26 cellular contexts compared by ENCODE assay signal in genomic region chr10:130025811-130026510, GRCh38.
"Had no signal": no experiment of that assay in that cellular context is flagged by ENCODE, and none has a peak within 500 bp of the region (broad histone marks: within the 10 kb centered on the region; RNA-seq: fewer than 3 reads in every experiment).

No MANE protein-coding gene starts in this region.

- H3K27ac ChIP-seq: body of pancreas, esophagus muscularis mucosa, lower lobe of right lung, testis had no signal

- DNase-seq: activated B cell treated with CpG ODN at 0.5 μM for 24 hours; activated CD4-positive, alpha-beta T cell treated with anti-CD3 and anti-CD28 coated beads for 36 hours; activated CD8-positive, alpha-beta memory T cell treated with anti-CD3 and anti-CD28 coated beads, Interleukin-2, amount 10 ng/mL, durations not matched to agents 7 days and 5 days; activated CD8-positive, alpha-beta T cell treated with anti-CD3 and anti-CD28 coated beads, Interleukin-2, amount 10 ng/mL, durations not matched to agents 7 days and 5 days; activated naive CD4-positive, alpha-beta T cell treated with Interleukin-2 at 50 U/mL for 16 hours; activated T-cell treated with anti-CD3 and anti-CD28 coated beads, Interleukin-2, amount 50 U/mL, for 48 hours; anterior cingulate cortex; dermis blood vessel endothelial cell; effector CD4-positive, alpha-beta T cell; foreskin melanocyte; immature natural killer cell; lower lobe of right lung; mesendoderm; mucosa of descending colon; naive B cell; occipital lobe; right cardiac atrium; stimulated activated CD4-positive, alpha-beta T cell treated with anti-CD3 and anti-CD28 coated beads, Interleukin-12 subunit alpha, Interleukin-12 subunit beta, amount 100 ng/mL, for 4 hours; stimulated activated CD4-positive, alpha-beta T cell treated with anti-CD3 and anti-CD28 coated beads, Interleukin-4, amount 100 ng/mL, for 1 hour; stimulated activated naive CD8-positive, alpha-beta T cell treated with anti-CD3 and anti-CD28 coated beads, Interleukin-15, Interleukin-2, amounts not matched to agents 100 U/mL and 50 U/mL, for 24 hours; T-helper 1 cell; testis; trophoblast cell had no signal

- H3K36me3 ChIP-seq: esophagus muscularis mucosa, lower lobe of right lung had no signal

- ATAC-seq: activated CD4-positive, alpha-beta T cell treated with anti-CD3 and anti-CD28 coated beads for 36 hours; activated CD8-positive, alpha-beta memory T cell treated with anti-CD3 and anti-CD28 coated beads, Interleukin-2, amount 10 ng/mL, durations not matched to agents 7 days and 5 days; activated CD8-positive, alpha-beta T cell treated with anti-CD3 and anti-CD28 coated beads, Interleukin-2, amount 10 ng/mL, durations not matched to agents 7 days and 5 days; body of pancreas; left lobe of liver; lower lobe of right lung; mucosa of descending colon; right cardiac atrium; stimulated activated naive CD8-positive, alpha-beta T cell treated with anti-CD3 and anti-CD28 coated beads, Interleukin-15, Interleukin-2, amounts not matched to agents 100 U/mL and 50 U/mL, for 24 hours had no signal

- H3K4me1 ChIP-seq: body of pancreas, esophagus muscularis mucosa, lower lobe of right lung, testis had no signal

- H3K27me3 ChIP-seq: body of pancreas, testis had no signal

- H3K4me3 ChIP-seq: body of pancreas, esophagus muscularis mucosa, lower lobe of right lung, mucosa of descending colon, testis had no signal

- H3K9me3 ChIP-seq: body of pancreas, esophagus muscularis mucosa, lower lobe of right lung, mucosa of descending colon, testis had no signal
